In the genomic region with DNA sequence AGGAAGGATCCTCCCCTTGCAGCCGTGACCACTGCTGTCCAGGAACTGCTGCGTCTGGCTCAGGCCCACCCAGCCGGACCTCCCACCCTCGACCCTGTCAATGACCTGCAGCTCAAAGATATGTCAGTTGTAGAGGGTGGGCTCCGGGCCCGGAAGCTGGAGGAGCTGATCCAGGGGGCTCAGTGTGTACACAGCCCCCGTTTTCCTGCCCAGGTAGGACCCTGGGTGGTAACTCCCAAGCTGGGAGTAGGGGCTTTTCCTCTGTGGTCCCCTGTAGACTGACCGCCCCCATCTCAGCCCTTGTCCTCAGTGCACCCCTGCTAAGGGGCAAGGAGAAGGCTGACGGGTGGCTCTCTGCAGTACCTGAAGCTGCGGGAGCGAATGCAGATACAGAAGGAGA, we compare ENCODE assay signal across 19 cellular contexts. TPM values are rescaled to one million over a fixed set of nuclear protein-coding genes. Genes with fewer than 3 reads are reported as not detected.
DNase-seq lines count a peak whose midpoint lies in the region; ATAC-seq, FAIRE-seq and TF ChIP-seq lines count a peak whose summit lies in the region.
"Had no signal": no experiment of that assay in that cellular context is flagged by ENCODE, and none has a peak within 500 bp of the region (broad histone marks: within the 10 kb centered on the region; RNA-seq: fewer than 3 reads in every experiment).

No MANE protein-coding gene starts in this region.

- BruUV-seq in K562 (replicated peaks; lab: Mats Ljungman, UMichigan): no TSS peak

- H3K27me3 ChIP-seq in K562 (ENCODE audit: control insufficient read depth in 2 of 2, insufficient read depth in 2 of 2, low read length in 2 of 2) (no peaks in the 10 kb centered on the region), aorta (ENCODE audit: control insufficient read depth in 1 of 2, insufficient read depth in 2 of 2, low read length in 1 of 2) (no peaks in the 10 kb centered on the region), WERI-Rb-1 (ENCODE audit: insufficient read depth, low read depth, severe bottlenecking) (no peaks in the 10 kb centered on the region)
- H3K27me3 ChIP-seq: BLaER1 treated with 17β-estradiol and CSF1 and Interleukin-3, amounts not matched to agents 10 nM and 100 nM had no signal

- no peak overlapping the region for H3K4me3 Mint-ChIP-seq in activated naive CD4-positive, alpha-beta T cell treated with anti-CD3 and anti-CD28 coated beads, Interleukin-2, amount 50 U/mL, for 24 hours

- H3K9me1 ChIP-seq in K562 (ENCODE audit: control insufficient read depth, insufficient read depth, low read length): no peaks in the 10 kb centered on the region

- no peak for DNase-seq in activated naive CD4-positive, alpha-beta T cell treated with Interleukin-2 at 50 U/mL for 16 hours
- DNase-seq in K562 (ENCODE audit: extremely low read depth in 1 of 4, low spot score in 3 of 4): no peak
- peak; percentile 75 for DNase-seq in posterior vena cava (ENCODE audit: low spot score)
- peak; percentile 35 to 74 for DNase-seq in aorta
- DNase-seq in WERI-Rb-1: no peak
- DNase-seq in SK-N-DZ (ENCODE audit: low spot score): no peak
- DNase-seq: 8988T; ACHN; Calu3; CD4-positive, CD25-positive, alpha-beta regulatory T cell; DMS 273 treated with DMSO at 0.1 percent for 48 hours; DMS79; GM23248 had no signal

- H3K4me1 ChIP-seq in K562 (replicated peaks in 1 of 2; ENCODE audit: control insufficient read depth in 2 of 2, insufficient read depth in 2 of 2, low read length in 2 of 2) (peaks cover 45 to 52% of the 10 kb centered on the region in 2 experiments; a peak in 4 of 5 replicates), aorta (ENCODE audit: control insufficient read depth in 1 of 2, insufficient read depth in 2 of 2, low read length in 2 of 2) (no peaks in the 10 kb centered on the region)

- H3K9ac ChIP-seq in K562 (ENCODE audit: insufficient read depth in 1 of 2, low read depth in 2 of 2, low read length in 2 of 2): peak overlapping the region in 1 of 2 experiments; percentile 84; a peak in 2 of 4 replicates

- intact Hi-C loops in K562 (cut with micrococcal nuclease) (no loop called here), posterior vena cava (cut with DNase I) (no loop called here), aorta (cut with DNase I) (no loop called here)

- no peak for TF ChIP-seq EP300 in K562 (IDR thresholded peaks at IDR 0.05; ENCODE audit: low read length)

- FAIRE-seq in K562 (lab: Jason Lieb, UNC): no peak
- FAIRE-seq: GM12878, GM18507, H54 had no signal

- H3K27ac Mint-ChIP-seq in activated naive CD4-positive, alpha-beta T cell treated with anti-CD3 and anti-CD28 coated beads, Interleukin-2, amount 50 U/mL, for 24 hours: peak overlapping the region; percentile 46

- ATAC-seq in K562: no peak
- no peak for ATAC-seq in aorta (ENCODE audit: low FRiP score)
- ATAC-seq: GM12878 had no signal

- no peak for TF ChIP-seq RAD21 in K562 (CRISPR knock-in tag; conservative IDR thresholded peaks at IDR 0.05 in 1 of 2, IDR thresholded peaks at IDR 0.05 in 1 of 2)

- H3K4me3 ChIP-seq in K562: no peak overlapping the region
- H3K4me3 ChIP-seq in aorta (ENCODE audit: low read length in 2 of 2): no peak overlapping the region
- no peak overlapping the region for H3K4me3 ChIP-seq in WERI-Rb-1 (ENCODE audit: low read depth, low read length)
- H3K4me3 ChIP-seq: BLaER1 treated with 17β-estradiol and CSF1 and Interleukin-3, amounts not matched to agents 10 nM and 100 nM; GM12878; GM23248 had no signal

- peaks cover 9% of the 10 kb centered on the region for H3K36me3 Mint-ChIP-seq in activated naive CD4-positive, alpha-beta T cell treated with anti-CD3 and anti-CD28 coated beads, Interleukin-2, amount 50 U/mL, for 24 hours

- WGBS in K562 (ENCODE audit: insufficient coverage, low coverage, missing lambda C conversion rate): 84% methylated on average over 9 of the region's 11 CpGs
- 77 to 78% methylated on average over 11 of the region's 11 CpGs for WGBS in aorta, 2 donors

- peaks cover 79% of the 10 kb centered on the region for H3K36me3 ChIP-seq in K562 (ENCODE audit: control insufficient read depth, insufficient read depth, low read length)
- H3K36me3 ChIP-seq in aorta (ENCODE audit: control insufficient read depth in 1 of 2, insufficient read depth in 2 of 2, low read length in 1 of 2): peaks cover 0 to 20% of the 10 kb centered on the region in 2 donors
- H3K36me3 ChIP-seq in WERI-Rb-1: peaks cover 79% of the 10 kb centered on the region

- H3K27ac ChIP-seq in K562 (ENCODE audit: extremely low read depth, low read depth, low read length) (no peak overlapping the region; the same call in 2 of the 3 replicates), aorta (ENCODE audit: low read depth in 1 of 2, low read length in 2 of 2) (no peak overlapping the region), WERI-Rb-1 (no peak overlapping the region)
- H3K27ac ChIP-seq: BLaER1 treated with 17β-estradiol and CSF1 and Interleukin-3, amounts not matched to agents 10 nM and 100 nM; GM23248 had no signal

- peaks cover 33% of the 10 kb centered on the region for H3K4me1 Mint-ChIP-seq in activated naive CD4-positive, alpha-beta T cell treated with anti-CD3 and anti-CD28 coated beads, Interleukin-2, amount 50 U/mL, for 24 hours

- CTCF ChIA-PET in K562 (lab: Yijun Ruan, JAX; ENCODE audit: low intra/inter-chr PET ratio): no interaction called here

- no peak overlapping the region for H2AFZ ChIP-seq in K562 (ENCODE audit: low read depth, low read length)
- H2AFZ ChIP-seq: GM23248 had no signal

- POLR2A ChIA-PET in K562 (lab: Yijun Ruan, JAX): interaction anchor here (0.6 to 5.8 kb wide), 3 partner anchors 10 to 201 kb away, joined by 3 to 74 read pairs (median 4); a partner anchor contains a TSS

- peaks cover 31% of the 10 kb centered on the region for H3K79me2 ChIP-seq in K562 (ENCODE audit: control insufficient read depth, insufficient read depth, low read length)

- H3K9me3 ChIP-seq in K562 (replicated peaks; ENCODE audit: control insufficient read depth, insufficient read depth, low read depth, low read length) (no peaks in the 10 kb centered on the region), aorta (ENCODE audit: control insufficient read depth, low read length) (no peaks in the 10 kb centered on the region), WERI-Rb-1 (ENCODE audit: severe bottlenecking) (no peaks in the 10 kb centered on the region)
- H3K9me3 ChIP-seq: BLaER1 treated with 17β-estradiol and CSF1 and Interleukin-3, amounts not matched to agents 10 nM and 100 nM had no signal

- H3K27me3 Mint-ChIP-seq in activated naive CD4-positive, alpha-beta T cell treated with anti-CD3 and anti-CD28 coated beads, Interleukin-2, amount 50 U/mL, for 24 hours: no peaks in the 10 kb centered on the region

- no peak overlapping the region for H3K4me2 ChIP-seq in K562 (ENCODE audit: insufficient read depth, low read length)
- H3K4me2 ChIP-seq: BLaER1 treated with 17β-estradiol and CSF1 and Interleukin-3, amounts not matched to agents 10 nM and 100 nM had no signal

- H3K9me3 Mint-ChIP-seq in activated naive CD4-positive, alpha-beta T cell treated with anti-CD3 and anti-CD28 coated beads, Interleukin-2, amount 50 U/mL, for 24 hours: no peaks in the 10 kb centered on the region
- H3K9me3 Mint-ChIP-seq: CD4-positive, CD25-positive, alpha-beta regulatory T cell had no signal

- no peak for TF ChIP-seq POLR2A in K562 (conservative IDR thresholded peaks at IDR 0.05)

- TF ChIP-seq CTCF in K562 (IDR thresholded peaks at IDR 0.05 in 2 of 3, conservative IDR thresholded peaks at IDR 0.05 in 1 of 3; ENCODE audit: insufficient read depth in 2 of 3, low read depth in 1 of 3, low read length in 3 of 3) (no peak), WERI-Rb-1 (IDR thresholded peaks at IDR 0.05; ENCODE audit: low read depth, low read length) (no peak)

- in situ Hi-C loops in K562 (cut with MboI): no loop called here

- no peaks in the 10 kb centered on the region for H4K20me1 ChIP-seq in K562 (replicated peaks; ENCODE audit: control insufficient read depth, insufficient read depth, low read length)

RNA-seq across cellular contexts. Expression of a gene that starts 3.6 kb away (rescaled TPM):
- total RNA-seq in K562 (2011; cell fraction: chromatin; rRNA removed; ENCODE audit: low replicate concordance): 48.5 and 121 TPM in 2 replicates
- 102 and 121 TPM in 2 replicates for total RNA-seq in K562 (2011; cell fraction: nucleolus; rRNA removed)
- 59.5 and 73.2 TPM in 2 replicates for total RNA-seq in K562 (2011; cell fraction: nucleoplasm; rRNA removed)
- total RNA-seq in K562 (2014; rRNA removed): 29.0 and 31.1 TPM in 2 replicates
- 9.3 and 13.1 TPM in 2 replicates for total RNA-seq in K562 (2014; rRNA removed; fragmentation: Illumina TruSeq; extraction: Trizol)
- total RNA-seq in K562 (2015; rRNA removed; fragmentation: Illumina TruSeq; extraction: Trizol): 18.6 and 19.4 TPM in 2 replicates
- 27.6 and 28.5 TPM in 2 replicates for total RNA-seq in K562 (2021)
- 11.9 and 25.1 TPM in 2 replicates for polyA plus RNA-seq in K562 (2011; rRNA removed)
- 31.8 and 33.4 TPM in 2 replicates for polyA plus RNA-seq in K562 (2011; cell fraction: cytosol; rRNA removed)
- 168 and 185 TPM in 2 replicates for polyA plus RNA-seq in K562 (2011; cell fraction: nucleus; rRNA removed)
- 27.9 and 39.5 TPM in 2 replicates for polyA plus RNA-seq in K562 (2012)
- polyA plus RNA-seq in K562 (2014; fragmentation: Illumina TruSeq; extraction: Trizol): 30.4 and 31.8 TPM in 2 replicates
- polyA plus RNA-seq in K562 (2014; fragmentation: Nextera tagmentation; extraction: Ambion mirVana): 1 to 10 TPM; 6.4 to 7.3 TPM
- polyA plus RNA-seq in K562 (2014; rRNA removed): 31.9 and 35.1 TPM in 2 replicates
- polyA minus RNA-seq in K562 (2011; rRNA and poly(A)+ RNA removed): 11.3 and 11.5 TPM in 2 replicates
- 9.3 and 12.2 TPM in 2 replicates for polyA minus RNA-seq in K562 (2011; cell fraction: cytosol; rRNA and poly(A)+ RNA removed)
- 38.9 and 52.6 TPM in 2 replicates for polyA minus RNA-seq in K562 (2011; cell fraction: nucleus; rRNA and poly(A)+ RNA removed)
- total RNA-seq in posterior vena cava: 10 to 100 TPM; 14.5 to 15.5 TPM
- total RNA-seq in aorta: 10 to 100 TPM; 20.2 to 20.5 TPM
- polyA plus RNA-seq in aorta: 10 to 100 TPM in 1 of 2 donors, 1 to 10 TPM in 1; 5.1 to 41.7 TPM
- 27.3 and 29.7 TPM in 2 replicates for polyA plus RNA-seq in SK-N-DZ (2014; cell fraction: cytosol; rRNA removed)
- 109 and 119 TPM in 2 replicates for polyA plus RNA-seq in SK-N-DZ (2014; cell fraction: nucleus; rRNA removed)

RNA-seq across cellular contexts. Expression of a gene that starts 9.4 kb away (rescaled TPM):
- 247 and 681 TPM in 2 replicates for total RNA-seq in K562 (2011; cell fraction: chromatin; rRNA removed; ENCODE audit: low replicate concordance)
- 350 and 365 TPM in 2 replicates for total RNA-seq in K562 (2011; cell fraction: nucleolus; rRNA removed)
- total RNA-seq in K562 (2011; cell fraction: nucleoplasm; rRNA removed): 202 and 277 TPM in 2 replicates
- 45.0 and 45.1 TPM in 2 replicates for total RNA-seq in K562 (2014; rRNA removed)
- total RNA-seq in K562 (2014; rRNA removed; fragmentation: Illumina TruSeq; extraction: Trizol): 27.0 and 35.5 TPM in 2 replicates
- 33.6 and 34.5 TPM in 2 replicates for total RNA-seq in K562 (2015; rRNA removed; fragmentation: Illumina TruSeq; extraction: Trizol)
- 88.4 and 94.6 TPM in 2 replicates for total RNA-seq in K562 (2021)
- polyA plus RNA-seq in K562 (2011; rRNA removed): 38.8 and 84.8 TPM in 2 replicates
- polyA plus RNA-seq in K562 (2011; cell fraction: cytosol; rRNA removed): 32.7 and 35.6 TPM in 2 replicates
- 626 and 727 TPM in 2 replicates for polyA plus RNA-seq in K562 (2011; cell fraction: nucleus; rRNA removed)
- polyA plus RNA-seq in K562 (2012): 63.3 and 102 TPM in 2 replicates
- polyA plus RNA-seq in K562 (2014; fragmentation: Illumina TruSeq; extraction: Trizol): 45.1 and 50.3 TPM in 2 replicates
- 1 to 10 TPM; 3.3 to 7.8 TPM for polyA plus RNA-seq in K562 (2014; fragmentation: Nextera tagmentation; extraction: Ambion mirVana)
- 58.3 and 61.3 TPM in 2 replicates for polyA plus RNA-seq in K562 (2014; rRNA removed)
- polyA minus RNA-seq in K562 (2011; rRNA and poly(A)+ RNA removed): 63.6 and 66.0 TPM in 2 replicates
- 45.1 and 49.1 TPM in 2 replicates for polyA minus RNA-seq in K562 (2011; cell fraction: cytosol; rRNA and poly(A)+ RNA removed)
- polyA minus RNA-seq in K562 (2011; cell fraction: nucleus; rRNA and poly(A)+ RNA removed): 128 and 164 TPM in 2 replicates
- 10 to 100 TPM; 41.6 to 42.9 TPM for total RNA-seq in posterior vena cava
- 10 to 100 TPM; 53.8 to 90.3 TPM for total RNA-seq in aorta
- 100 to 1,000 TPM in 1 of 2 donors, 10 to 100 TPM in 1; 26.7 to 188 TPM for polyA plus RNA-seq in aorta
- 31.3 and 31.4 TPM in 2 replicates for polyA plus RNA-seq in SK-N-DZ (2014; cell fraction: cytosol; rRNA removed)
- polyA plus RNA-seq in SK-N-DZ (2014; cell fraction: nucleus; rRNA removed): 195 and 266 TPM in 2 replicates

RNA-seq across cellular contexts. Expression of a gene that starts 9.6 kb away (rescaled TPM):
- 47.1 and 78.6 TPM in 2 replicates for total RNA-seq in K562 (2011; cell fraction: chromatin; rRNA removed; ENCODE audit: low replicate concordance)
- total RNA-seq in K562 (2011; cell fraction: nucleolus; rRNA removed): 45.5 and 59.2 TPM in 2 replicates
- 52.1 and 52.4 TPM in 2 replicates for total RNA-seq in K562 (2011; cell fraction: nucleoplasm; rRNA removed)
- total RNA-seq in K562 (2014; rRNA removed): 130 and 139 TPM in 2 replicates
- 76.2 and 86.2 TPM in 2 replicates for total RNA-seq in K562 (2014; rRNA removed; fragmentation: Illumina TruSeq; extraction: Trizol)
- total RNA-seq in K562 (2015; rRNA removed; fragmentation: Illumina TruSeq; extraction: Trizol): 108 and 110 TPM in 2 replicates
- 87.6 and 91.5 TPM in 2 replicates for total RNA-seq in K562 (2021)
- 63.9 and 79.5 TPM in 2 replicates for polyA plus RNA-seq in K562 (2011; rRNA removed)
- 56.5 and 70.8 TPM in 2 replicates for polyA plus RNA-seq in K562 (2011; cell fraction: cytosol; rRNA removed)
- 100 and 111 TPM in 2 replicates for polyA plus RNA-seq in K562 (2011; cell fraction: nucleus; rRNA removed)
- polyA plus RNA-seq in K562 (2012): 111 and 134 TPM in 2 replicates
- polyA plus RNA-seq in K562 (2014; fragmentation: Illumina TruSeq; extraction: Trizol): 148 and 154 TPM in 2 replicates
- 10 to 100 TPM; 15.2 to 18.1 TPM for polyA plus RNA-seq in K562 (2014; fragmentation: Nextera tagmentation; extraction: Ambion mirVana)
- polyA plus RNA-seq in K562 (2014; rRNA removed): 143 and 157 TPM in 2 replicates
- polyA minus RNA-seq in K562 (2011; rRNA and poly(A)+ RNA removed): 32.8 and 42.7 TPM in 2 replicates
- 38.1 and 40.2 TPM in 2 replicates for polyA minus RNA-seq in K562 (2011; cell fraction: cytosol; rRNA and poly(A)+ RNA removed)
- polyA minus RNA-seq in K562 (2011; cell fraction: nucleus; rRNA and poly(A)+ RNA removed): 26.9 and 38.8 TPM in 2 replicates
- 10 to 100 TPM; 41.6 to 52.0 TPM for total RNA-seq in posterior vena cava
- total RNA-seq in aorta: 10 to 100 TPM; 42.2 to 55.5 TPM
- polyA plus RNA-seq in aorta: 10 to 100 TPM; 61.9 to 71.5 TPM
- polyA plus RNA-seq in SK-N-DZ (2014; cell fraction: cytosol; rRNA removed): 146 and 170 TPM in 2 replicates
- 120 and 128 TPM in 2 replicates for polyA plus RNA-seq in SK-N-DZ (2014; cell fraction: nucleus; rRNA removed)

RNA-seq across cellular contexts. Expression of a gene that starts 13.5 kb away (rescaled TPM):
- total RNA-seq in K562 (2011; cell fraction: chromatin; rRNA removed; ENCODE audit: low replicate concordance): 26.8 and 57.5 TPM in 2 replicates
- total RNA-seq in K562 (2011; cell fraction: nucleolus; rRNA removed): 34.0 and 42.2 TPM in 2 replicates
- 22.1 and 27.8 TPM in 2 replicates for total RNA-seq in K562 (2011; cell fraction: nucleoplasm; rRNA removed)
- total RNA-seq in K562 (2014; rRNA removed): 4.6 and 6.4 TPM in 2 replicates
- 2.2 and 3.5 TPM in 2 replicates for total RNA-seq in K562 (2014; rRNA removed; fragmentation: Illumina TruSeq; extraction: Trizol)
- total RNA-seq in K562 (2015; rRNA removed; fragmentation: Illumina TruSeq; extraction: Trizol): 6.6 and 6.9 TPM in 2 replicates
- total RNA-seq in K562 (2021): 7.6 and 9.3 TPM in 2 replicates
- 7.2 and 14.8 TPM in 2 replicates for polyA plus RNA-seq in K562 (2011; rRNA removed)
- polyA plus RNA-seq in K562 (2011; cell fraction: cytosol; rRNA removed): 11.2 and 13.8 TPM in 2 replicates
- polyA plus RNA-seq in K562 (2011; cell fraction: nucleus; rRNA removed): 42.4 and 58.8 TPM in 2 replicates
- polyA plus RNA-seq in K562 (2012): 9.7 and 11.2 TPM in 2 replicates
- polyA plus RNA-seq in K562 (2014; fragmentation: Illumina TruSeq; extraction: Trizol): 5.0 and 6.5 TPM in 2 replicates
- under 1 TPM; 0.27 to 0.50 TPM for polyA plus RNA-seq in K562 (2014; fragmentation: Nextera tagmentation; extraction: Ambion mirVana)
- polyA plus RNA-seq in K562 (2014; rRNA removed): 6.1 and 7.2 TPM in 2 replicates
- 5.8 and 10.2 TPM in 2 replicates for polyA minus RNA-seq in K562 (2011; rRNA and poly(A)+ RNA removed)
- polyA minus RNA-seq in K562 (2011; cell fraction: cytosol; rRNA and poly(A)+ RNA removed): 4.3 and 5.0 TPM in 2 replicates
- polyA minus RNA-seq in K562 (2011; cell fraction: nucleus; rRNA and poly(A)+ RNA removed): 12.0 and 25.4 TPM in 2 replicates
- 10 to 100 TPM; 27.5 to 51.7 TPM for total RNA-seq in posterior vena cava
- 100 to 1,000 TPM; 146 to 258 TPM for total RNA-seq in aorta
- polyA plus RNA-seq in aorta: 10 to 100 TPM in 1 of 2 donors, 1 to 10 TPM in 1; 7.4 to 43.6 TPM
- 1.6 and 5.1 TPM in 2 replicates for polyA plus RNA-seq in SK-N-DZ (2014; cell fraction: cytosol; rRNA removed)
- polyA plus RNA-seq in SK-N-DZ (2014; cell fraction: nucleus; rRNA removed): 31.0 and 34.1 TPM in 2 replicates

RNA-seq across cellular contexts. Expression of a gene that starts 22.4 kb away (rescaled TPM):
- total RNA-seq in K562 (2011; cell fraction: chromatin; rRNA removed; ENCODE audit: low replicate concordance): 0.88 and 2.0 TPM in 2 replicates
- total RNA-seq in K562 (2011; cell fraction: nucleolus; rRNA removed): 1.2 and 1.4 TPM in 2 replicates
- total RNA-seq in K562 (2011; cell fraction: nucleoplasm; rRNA removed): 0.95 TPM in 1 of 2 replicates, not detected in the other
- total RNA-seq in K562 (2014; rRNA removed): not detected in 2 replicates
- total RNA-seq in K562 (2014; rRNA removed; fragmentation: Illumina TruSeq; extraction: Trizol): not detected in 2 replicates
- total RNA-seq in K562 (2015; rRNA removed; fragmentation: Illumina TruSeq; extraction: Trizol): 0.22 TPM in 1 of 2 replicates, not detected in the other
- 0.91 and 1.1 TPM in 2 replicates for total RNA-seq in K562 (2021)
- 0.20 and 0.21 TPM in 2 replicates for polyA plus RNA-seq in K562 (2011; rRNA removed)
- polyA plus RNA-seq in K562 (2011; cell fraction: cytosol; rRNA removed): not detected in 2 replicates
- 0.88 and 2.2 TPM in 2 replicates for polyA plus RNA-seq in K562 (2011; cell fraction: nucleus; rRNA removed)
- polyA plus RNA-seq in K562 (2012): 0.69 and 1.1 TPM in 2 replicates
- polyA plus RNA-seq in K562 (2014; fragmentation: Illumina TruSeq; extraction: Trizol): 0.17 TPM in 1 of 2 replicates, not detected in the other
- polyA plus RNA-seq in K562 (2014; fragmentation: Nextera tagmentation; extraction: Ambion mirVana): under 1 TPM; 0.08 to 0.38 TPM
- polyA plus RNA-seq in K562 (2014; rRNA removed): 0.16 TPM in 1 of 2 replicates, not detected in the other
- not detected in 2 replicates for polyA minus RNA-seq in K562 (2011; rRNA and poly(A)+ RNA removed)
- polyA minus RNA-seq in K562 (2011; cell fraction: cytosol; rRNA and poly(A)+ RNA removed): 0.48 and 4.1 TPM in 2 replicates
- polyA minus RNA-seq in K562 (2011; cell fraction: nucleus; rRNA and poly(A)+ RNA removed): 0.67 TPM in 1 of 2 replicates, not detected in the other
- total RNA-seq in posterior vena cava: 10 to 100 TPM; 35.8 to 83.3 TPM
- 100 to 1,000 TPM in 1 of 2 donors, 10 to 100 TPM in 1; 56.7 to 141 TPM for total RNA-seq in aorta
- 10 to 100 TPM; 26.4 to 90.4 TPM for polyA plus RNA-seq in aorta
- not detected in 2 replicates for polyA plus RNA-seq in SK-N-DZ (2014; cell fraction: cytosol; rRNA removed)
- polyA plus RNA-seq in SK-N-DZ (2014; cell fraction: nucleus; rRNA removed): 0.42 TPM in 1 of 2 replicates, not detected in the other
- total RNA-seq: G401 had no signal

Comparison
In these comparisons a context has a peak if more than half of its experiments do, and no peak if none do; other contexts are left out.
1. DNase-seq: peak in posterior vena cava (single experiment) and aorta (2 of 2); none in activated naive CD4-positive, alpha-beta T cell treated with Interleukin-2 at 50 U/mL for 16 hours (single experiment), K562 (0 of 4), WERI-Rb-1 (single experiment) and SK-N-DZ (single experiment).